In genomic region chr1:25992689-25993146, GRCh38 we compare ENCODE assay signal across 27 cellular contexts. TPM values are rescaled to one million over a fixed set of nuclear protein-coding genes. Genes with fewer than 3 reads are reported as not detected.
DNase-seq lines count a peak whose midpoint lies in the region; ATAC-seq and TF ChIP-seq lines count a peak whose summit lies in the region.
"Had no signal": no experiment of that assay in that cellular context is flagged by ENCODE, and none has a peak within 500 bp of the region (broad histone marks: within the 10 kb centered on the region; RNA-seq: fewer than 3 reads in every experiment).

No MANE protein-coding gene starts in this region.

- H3K4me1 Mint-ChIP-seq in T-cell: peaks cover 75 to 78% (median 76%) of the 10 kb centered on the region in 3 donors
- peaks cover 33% of the 10 kb centered on the region for H3K4me1 Mint-ChIP-seq in T-helper 17 cell

- peak overlapping the region; percentile 57 to 80 for H3K27ac Mint-ChIP-seq in T-cell
- no peak overlapping the region for H3K27ac Mint-ChIP-seq in T-helper 17 cell

- no peaks in the 10 kb centered on the region for H3K27me3 ChIP-seq in gastrocnemius medialis
- H3K27me3 ChIP-seq: MG63 had no signal

- in situ Hi-C loops in gastrocnemius medialis (cut with MboI; ENCODE audit: low sequenced_read_pairs in 4 of 4): loop anchor here in 1 of 4 donors (10.0 kb wide), 1 partner anchor 98 kb away; no protein-coding TSS in a partner anchor

- H3K9me3 ChIP-seq in gastrocnemius medialis: no peaks in the 10 kb centered on the region
- no peaks in the 10 kb centered on the region for H3K9me3 ChIP-seq in T-helper 17 cell (ENCODE audit: control insufficient read depth, low read length, poor library complexity, severe bottlenecking)
- H3K9me3 ChIP-seq: lower lobe of right lung, MG63 had no signal

- no peak for TF ChIP-seq CTCF in gastrocnemius medialis (IDR thresholded peaks at IDR 0.05 in 4 of 5, conservative IDR thresholded peaks at IDR 0.05 in 1 of 5)

- POLR2A ChIA-PET in T-cell (lab: Charles Lee): no interaction called here

- H3K27ac ChIP-seq in gastrocnemius medialis: peak overlapping the region in 3 of 4 donors; percentile 12 to 24 (median 18)
- H3K27ac ChIP-seq: epithelial cell of prostate, VCaP had no signal

- H3K9me3 Mint-ChIP-seq in T-cell: no peaks in the 10 kb centered on the region
- H3K9me3 Mint-ChIP-seq: stimulated activated memory B cell treated with anti-CD40 and anti-IgM and Interleukin-4, amounts not matched to agents 10 μg/mL and 1 μg/mL and 100 μg/mL, for 72 hours had no signal

- CTCF ChIA-PET in T-cell (lab: Charles Lee): interaction anchor here in 1 of 2 donors (0.8 kb wide), 1 partner anchor 185 kb away, joined by 3 read pairs; no protein-coding TSS in a partner anchor

- intact Hi-C loops in gastrocnemius medialis (cut with DNase I; ENCODE audit: low total_unique reads): loop anchor here (10.0 kb wide), 1 partner anchor 1348 kb away; the partner anchor contains the start of gene SRRM1

- H3K4me3 Mint-ChIP-seq in T-cell: peak overlapping the region in 1 of 3 donors; percentile 7
- no peak overlapping the region for H3K4me3 Mint-ChIP-seq in T-helper 17 cell
- H3K4me3 Mint-ChIP-seq: stimulated activated memory B cell treated with anti-CD40 and anti-IgM and Interleukin-4, amounts not matched to agents 10 μg/mL and 1 μg/mL and 100 μg/mL, for 72 hours had no signal

- DNase-seq in NCI-H524 (lab: John Stamatoyannopoulos, UW) (peak; percentile 62 to 80), NCI-H524 treated with DMSO at 0.1 percent for 48 hours (lab: John Stamatoyannopoulos, UW) (no peak), T-cell (no peak), myocyte (ENCODE audit: low read depth) (peak; percentile 64), gastrocnemius medialis (no peak), T-helper 17 cell (no peak), HuH-7 (ENCODE audit: low spot score) (no peak)
- DNase-seq: activated CD4-positive, alpha-beta T cell treated with anti-CD3 and anti-CD28 coated beads for 48 hours; activated CD8-positive, alpha-beta memory T cell treated with anti-CD3 and anti-CD28 coated beads for 24 hours; activated naive CD4-positive, alpha-beta T cell; activated T-cell treated with anti-CD3 and anti-CD28 coated beads, Interleukin-2, amount 50 U/mL, for 1 hour; amniotic stem cell; glutamatergic neuron; lower lobe of right lung; MG63; NCI-H1105 treated with DMSO at 0.1 percent for 48 hours; NCI-H2081; NCI-H446; PC-3; stimulated activated CD4-positive, alpha-beta T cell treated with anti-CD3 and anti-CD28 coated beads, Interleukin-4, amount 100 ng/mL, for 4 hours had no signal

- H3K36me3 ChIP-seq in gastrocnemius medialis: no peaks in the 10 kb centered on the region
- H3K36me3 ChIP-seq: MG63 had no signal

- H3K27me3 Mint-ChIP-seq in T-cell: no peaks in the 10 kb centered on the region
- H3K27me3 Mint-ChIP-seq in T-helper 17 cell: no peaks in the 10 kb centered on the region
- H3K27me3 Mint-ChIP-seq: stimulated activated memory B cell treated with anti-CD40 and anti-IgM and Interleukin-4, amounts not matched to agents 10 μg/mL and 1 μg/mL and 100 μg/mL, for 72 hours had no signal

- ATAC-seq in T-cell (replicated peaks in 1 of 4): no peak
- no peak for ATAC-seq in gastrocnemius medialis
- ATAC-seq in GM18520 (IDR thresholded peaks at IDR 0.05; ENCODE audit: unreplicated experiment): no peak
- no peak for ATAC-seq in T-helper 17 cell
- ATAC-seq: lower lobe of right lung; PC-3; stimulated activated memory B cell treated with anti-CD40 and anti-IgM and Interleukin-4, amounts not matched to agents 10 μg/mL and 1 μg/mL and 100 μg/mL, for 72 hours had no signal

- peaks cover 9% of the 10 kb centered on the region for H3K36me3 Mint-ChIP-seq in T-cell
- H3K36me3 Mint-ChIP-seq in T-helper 17 cell (ENCODE audit: low read depth): no peaks in the 10 kb centered on the region

- no peak for TF ChIP-seq POLR2A in gastrocnemius medialis (IDR thresholded peaks at IDR 0.05)

- H3K4me1 ChIP-seq in gastrocnemius medialis: peaks cover 54 to 63% of the 10 kb centered on the region in 2 donors

- H3K4me3 ChIP-seq in gastrocnemius medialis: no peak overlapping the region
- H3K4me3 ChIP-seq: lower lobe of right lung, MG63 had no signal

RNA-seq across cellular contexts. Expression of gene PAFAH2, which starts 5.1 kb away (rescaled TPM):
- total RNA-seq in T-cell (10 to 100 TPM; 10.2 to 30.2 (median 17.3) TPM), myocyte (18.0 and 45.2 TPM in 2 replicates), gastrocnemius medialis (10 to 100 TPM in 3 of 4 donors, 1 to 10 TPM in 1; 9.0 to 35.5 (median 16.1) TPM), T-helper 17 cell (1 to 10 TPM; 4.9 to 6.9 TPM)
- polyA plus RNA-seq in myocyte (2012): 19.3 TPM

RNA-seq across cellular contexts. Expression of gene EXTL1, which starts 28.9 kb away (rescaled TPM):
- total RNA-seq in T-cell (under 1 TPM in 4 of 5 donors, not detected in 1; 0.08 to 0.19 (median 0.12) TPM), myocyte (12.8 and 20.1 TPM in 2 replicates), gastrocnemius medialis (under 1 TPM in 2 of 4 donors, not detected in 2; 0.33 to 0.95 TPM), T-helper 17 cell (not detected)
- polyA plus RNA-seq in myocyte (2012): 56.8 TPM
- total RNA-seq: A172, pulmonary artery endothelial cell had no signal

RNA-seq across cellular contexts. Expression of gene SLC30A2, which starts 53.2 kb away (rescaled TPM):
- total RNA-seq in T-cell (under 1 TPM in 3 of 5 donors, not detected in 2; 0.13 to 0.38 (median 0.19) TPM), myocyte (0.10 and 0.21 TPM in 2 replicates), gastrocnemius medialis (1 to 10 TPM; 1.2 to 5.2 (median 3.1) TPM), T-helper 17 cell (not detected)
- polyA plus RNA-seq in myocyte (2012): 0.54 TPM
- total RNA-seq: A172, lower lobe of right lung, mononuclear cell, pulmonary artery endothelial cell had no signal

Comparison
In these comparisons a context has a peak if more than half of its experiments do, and no peak if none do; other contexts are left out.
1. DNase-seq: peak in NCI-H524 (2 of 2) and myocyte (single experiment); none in NCI-H524 treated with DMSO at 0.1 percent for 48 hours (single experiment), T-cell (0 of 34), gastrocnemius medialis (0 of 2), T-helper 17 cell (0 of 3) and HuH-7 (single experiment).